ENCODE assay signal across 13 cellular contexts in the genomic region with DNA sequence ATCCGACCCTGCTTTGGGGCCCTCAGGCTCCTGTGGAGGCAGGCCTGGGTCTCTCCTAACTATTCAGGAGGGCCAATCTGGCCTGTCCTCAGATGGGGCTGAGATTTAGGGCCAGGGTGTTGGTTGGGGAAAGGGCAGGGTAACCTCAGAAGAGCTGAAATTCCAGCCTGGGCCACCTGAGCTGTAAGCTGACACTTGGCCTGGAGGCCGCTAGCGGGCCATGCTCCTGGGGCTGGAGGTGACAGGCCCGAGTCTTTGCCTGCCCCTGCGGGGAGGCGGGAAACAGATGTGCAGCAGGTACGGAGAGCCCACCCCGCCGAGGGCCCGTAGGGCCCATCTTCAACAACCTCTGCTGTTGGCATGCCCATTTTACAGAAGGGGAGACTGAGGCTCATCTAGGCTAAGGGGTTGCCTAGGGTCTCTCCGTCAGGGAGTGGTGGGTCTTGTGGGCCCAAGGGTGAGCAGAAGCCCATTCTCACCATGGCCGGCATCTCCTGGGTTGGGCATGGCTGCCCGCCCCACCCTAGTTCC.
A peak's percentile ranks its signal among the peaks of the same experiment; 100 is the strongest.
DNase-seq lines count a peak whose midpoint lies in the region; ATAC-seq and TF ChIP-seq lines count a peak whose summit lies in the region.
"Had no signal": no experiment of that assay in that cellular context is flagged by ENCODE, and none has a peak within 500 bp of the region (broad histone marks: within the 10 kb centered on the region; RNA-seq: fewer than 3 reads in every experiment).

No MANE protein-coding gene starts in this region.

- H2AFZ ChIP-seq in DND-41 (ENCODE audit: low read depth, low read length): no peak overlapping the region

- TF ChIP-seq CTCF in A673 (conservative IDR thresholded peaks at IDR 0.05; ENCODE audit: low read depth, low read length) (no peak), DND-41 (IDR thresholded peaks at IDR 0.05; ENCODE audit: borderline replicate concordance, extremely low read depth, low read length, poor library complexity, severe bottlenecking) (no peak), glutamatergic neuron (IDR thresholded peaks at IDR 0.05; ENCODE audit: partially characterized antibody, unreplicated experiment) (no peak), Caco-2 (IDR thresholded peaks at IDR 0.05; ENCODE audit: insufficient read depth in 1 of 2, low read depth in 1 of 2, low read length in 1 of 2, severe bottlenecking in 1 of 2, unreplicated experiment in 1 of 2) (no peak)

- DNase-seq in A673 (ENCODE audit: low spot score) (no peak), DND-41 (no peak), OCI-M2 (lab: John Stamatoyannopoulos, UW; ENCODE audit: unreplicated experiment) (no peak), NCI-H748 treated with DMSO at 0.1 percent for 48 hours (lab: John Stamatoyannopoulos, UW) (no peak), glutamatergic neuron (no peak), Caco-2 (no peak)
- no peak for DNase-seq in activated CD4-positive, alpha-beta memory T cell treated with anti-CD3 and anti-CD28 coated beads, Interleukin-2, amount 10 ng/mL, durations not matched to agents 7 days and 5 days
- DNase-seq: NCI-H2171 treated with DMSO at 0.1 percent for 48 hours, ovary had no signal

- H3K9me3 ChIP-seq in A673 (ENCODE audit: low read depth, low read length, poor library complexity, severe bottlenecking): peaks cover 12% of the 10 kb centered on the region
- no peaks in the 10 kb centered on the region for H3K9me3 ChIP-seq in DND-41 (ENCODE audit: insufficient read depth, low read length, severe bottlenecking)
- H3K9me3 ChIP-seq in mononuclear cell (ENCODE audit: low read depth, low read length): no peaks in the 10 kb centered on the region
- peaks cover 9% of the 10 kb centered on the region for H3K9me3 ChIP-seq in Caco-2
- H3K9me3 ChIP-seq: breast epithelium, ovary had no signal

- CTCF ChIA-PET in A673 (lab: Charles Lee) (no interaction called here), Caco-2 (lab: Charles Lee) (no interaction called here)
- CTCF ChIA-PET in activated CD4-positive, alpha-beta memory T cell treated with anti-CD3 and anti-CD28 coated beads, Interleukin-2, amount 10 ng/mL, durations not matched to agents 7 days and 5 days (lab: Charles Lee): interaction anchor here (1.5 kb wide), 1 partner anchor 12 kb away, joined by 3 read pairs; no protein-coding TSS in a partner anchor

- H3K4me3 ChIP-seq in A673 (ENCODE audit: low read depth, low read length, poor library complexity, severe bottlenecking): no peak overlapping the region
- H3K4me3 ChIP-seq in DND-41 (ENCODE audit: low read depth in 1 of 2, low read length in 2 of 2): no peak overlapping the region
- H3K4me3 ChIP-seq in mononuclear cell (ENCODE audit: low read length): peak overlapping the region; percentile 26
- H3K4me3 ChIP-seq in Caco-2 (ENCODE audit: low read depth, low read length): no peak overlapping the region
- H3K4me3 ChIP-seq: lung, ovary had no signal

- peaks cover 68% of the 10 kb centered on the region for H3K4me1 Mint-ChIP-seq in activated CD4-positive, alpha-beta memory T cell treated with anti-CD3 and anti-CD28 coated beads, Interleukin-2, amount 10 ng/mL, durations not matched to agents 7 days and 5 days
- H3K4me1 Mint-ChIP-seq in glutamatergic neuron (ENCODE audit: low read depth, unreplicated experiment) (peaks cover 2% of the 10 kb centered on the region), Caco-2 (ENCODE audit: low read depth, unreplicated experiment) (no peaks in the 10 kb centered on the region)

- peaks cover 43% of the 10 kb centered on the region for H4K20me1 ChIP-seq in DND-41 (ENCODE audit: insufficient read depth, low read length)

- POLR2A ChIA-PET in A673 (lab: Charles Lee; ENCODE audit: low non-redundant PET): no interaction called here
- POLR2A ChIA-PET in activated CD4-positive, alpha-beta memory T cell treated with anti-CD3 and anti-CD28 coated beads, Interleukin-2, amount 10 ng/mL, durations not matched to agents 7 days and 5 days (lab: Charles Lee): interaction anchor here (0.8 to 3.3 kb wide), 5 partner anchors 11 to 231 kb away, joined by 4 to 30 read pairs (median 8); a partner anchor contains a TSS
- POLR2A ChIA-PET in Caco-2 (lab: Charles Lee): no interaction called here

- intact Hi-C loops in A673 (cut with micrococcal nuclease; ENCODE audit: unreplicated experiment) (no loop called here), Caco-2 (cut with micrococcal nuclease; ENCODE audit: unreplicated experiment) (no loop called here)

- H3K4me2 ChIP-seq in DND-41 (ENCODE audit: insufficient read depth, low read length): peak overlapping the region; percentile 57; the same call in 1 of the 2 replicates

- H3K9me3 Mint-ChIP-seq in activated CD4-positive, alpha-beta memory T cell treated with anti-CD3 and anti-CD28 coated beads, Interleukin-2, amount 10 ng/mL, durations not matched to agents 7 days and 5 days: peaks cover 10% of the 10 kb centered on the region
- peaks cover 2% of the 10 kb centered on the region for H3K9me3 Mint-ChIP-seq in glutamatergic neuron (ENCODE audit: unreplicated experiment)
- peaks cover 10% of the 10 kb centered on the region for H3K9me3 Mint-ChIP-seq in Caco-2 (ENCODE audit: unreplicated experiment)

- H3K4me1 ChIP-seq in A673 (ENCODE audit: insufficient read depth, low read length, poor library complexity, severe bottlenecking) (peaks cover 19% of the 10 kb centered on the region), DND-41 (ENCODE audit: insufficient read depth, low read length) (peaks cover 29% of the 10 kb centered on the region), mononuclear cell (ENCODE audit: insufficient read depth, low read length) (peaks cover 99% of the 10 kb centered on the region), Caco-2 (no peaks in the 10 kb centered on the region)

- no peaks in the 10 kb centered on the region for H3K27me3 Mint-ChIP-seq in activated CD4-positive, alpha-beta memory T cell treated with anti-CD3 and anti-CD28 coated beads, Interleukin-2, amount 10 ng/mL, durations not matched to agents 7 days and 5 days
- H3K27me3 Mint-ChIP-seq in glutamatergic neuron (ENCODE audit: unreplicated experiment) (peaks cover 8% of the 10 kb centered on the region), Caco-2 (ENCODE audit: insufficient read depth, unreplicated experiment) (no peaks in the 10 kb centered on the region)

- H3K79me2 ChIP-seq in DND-41 (ENCODE audit: insufficient read depth, low read length): peaks cover 6% of the 10 kb centered on the region; the same call in 1 of the 2 replicates

- peak overlapping the region; percentile 72 for H3K4me3 Mint-ChIP-seq in activated CD4-positive, alpha-beta memory T cell treated with anti-CD3 and anti-CD28 coated beads, Interleukin-2, amount 10 ng/mL, durations not matched to agents 7 days and 5 days
- H3K4me3 Mint-ChIP-seq in glutamatergic neuron (ENCODE audit: unreplicated experiment): no peak overlapping the region
- H3K4me3 Mint-ChIP-seq in Caco-2 (ENCODE audit: unreplicated experiment): no peak overlapping the region

- H3K27ac ChIP-seq in A673 (ENCODE audit: low read depth, low read length, poor library complexity, severe bottlenecking) (peak overlapping the region; percentile 76), DND-41 (ENCODE audit: low read length) (peak overlapping the region; percentile 55)
- H3K27ac ChIP-seq: ovary had no signal

- H3K36me3 ChIP-seq in A673 (ENCODE audit: insufficient read depth, low read length, poor library complexity, severe bottlenecking): no peaks in the 10 kb centered on the region
- no peaks in the 10 kb centered on the region for H3K36me3 ChIP-seq in DND-41 (ENCODE audit: insufficient read depth, low read length)
- H3K36me3 ChIP-seq in Caco-2 (ENCODE audit: control insufficient read depth, insufficient read depth, low read length): peaks cover 3% of the 10 kb centered on the region
- H3K36me3 ChIP-seq: breast epithelium, ovary, Peyer's patch had no signal

- H3K36me3 Mint-ChIP-seq in activated CD4-positive, alpha-beta memory T cell treated with anti-CD3 and anti-CD28 coated beads, Interleukin-2, amount 10 ng/mL, durations not matched to agents 7 days and 5 days (ENCODE audit: low read depth): peaks cover 12% of the 10 kb centered on the region
- H3K36me3 Mint-ChIP-seq in glutamatergic neuron (ENCODE audit: unreplicated experiment): no peaks in the 10 kb centered on the region
- peaks cover 16% of the 10 kb centered on the region for H3K36me3 Mint-ChIP-seq in Caco-2 (ENCODE audit: insufficient read depth, unreplicated experiment)

- H3K27ac Mint-ChIP-seq in activated CD4-positive, alpha-beta memory T cell treated with anti-CD3 and anti-CD28 coated beads, Interleukin-2, amount 10 ng/mL, durations not matched to agents 7 days and 5 days: peak overlapping the region; percentile 81
- H3K27ac Mint-ChIP-seq in glutamatergic neuron (ENCODE audit: unreplicated experiment) (no peak overlapping the region), Caco-2 (ENCODE audit: unreplicated experiment) (no peak overlapping the region)

- H3K9ac ChIP-seq in DND-41 (ENCODE audit: low read depth, low read length): no peak overlapping the region

- H3K27me3 ChIP-seq in A673 (replicated peaks; ENCODE audit: insufficient read depth, low read depth, low read length, poor library complexity) (no peaks in the 10 kb centered on the region), DND-41 (ENCODE audit: insufficient read depth, low read length, poor library complexity) (no peaks in the 10 kb centered on the region), mononuclear cell (ENCODE audit: insufficient read depth, low read length) (no peaks in the 10 kb centered on the region), Caco-2 (replicated peaks; ENCODE audit: control insufficient read depth, insufficient read depth, low read length) (no peaks in the 10 kb centered on the region)
- H3K27me3 ChIP-seq: breast epithelium, ovary, Peyer's patch had no signal

- ATAC-seq in DND-41 (ENCODE audit: insufficient read depth, low read depth): no peak

- BruUV-seq in A673 (replicated peaks; lab: Mats Ljungman, UMichigan) (no TSS peak), Caco-2 (replicated peaks; lab: Mats Ljungman, UMichigan) (no TSS peak)
